In the genomic region with DNA sequence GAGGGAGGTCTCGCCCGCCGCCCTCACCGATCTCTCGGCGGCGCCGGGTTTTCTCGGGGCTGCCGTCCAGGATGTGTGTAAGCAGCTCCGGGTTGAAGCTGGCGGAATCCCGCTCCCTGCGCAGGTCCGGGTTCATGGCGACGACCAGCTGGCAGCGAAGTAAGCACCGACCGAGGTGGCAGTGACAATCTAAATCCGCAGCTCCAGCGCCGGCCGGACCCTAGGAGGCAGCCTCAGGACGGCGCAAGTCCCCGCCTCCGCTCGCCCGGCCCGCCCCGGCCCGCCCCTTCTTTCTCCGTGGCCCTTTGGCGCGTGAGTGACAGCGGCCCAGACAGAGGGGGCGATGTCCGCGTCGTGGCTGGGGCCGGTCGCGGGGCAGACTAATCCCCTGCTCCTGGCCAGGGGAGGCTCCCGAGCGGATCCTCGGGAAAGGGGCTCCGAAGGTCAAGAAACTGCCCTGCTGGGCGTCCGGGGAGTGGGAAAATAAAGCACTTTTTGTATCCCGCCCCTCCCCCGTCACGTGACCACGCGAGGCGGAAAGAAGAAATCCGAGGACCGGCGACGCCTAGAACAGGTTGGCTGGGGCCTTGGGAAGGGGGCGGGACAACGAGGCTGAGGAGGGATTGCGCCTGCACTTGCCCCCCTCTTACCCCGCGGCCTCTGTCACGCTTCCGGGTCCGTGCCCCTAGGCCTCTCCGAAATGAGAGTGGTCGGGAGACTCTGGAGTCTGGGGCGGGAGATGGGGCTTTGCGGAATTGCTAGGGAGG, we compare ENCODE assay signal across 8 cellular contexts. TPM values are rescaled to one million over a fixed set of nuclear protein-coding genes. Genes with fewer than 3 reads are reported as not detected.
DNase-seq lines count a peak whose midpoint lies in the region; ATAC-seq and TF ChIP-seq lines count a peak whose summit lies in the region.

A gene (minus strand): TSS at position 229 of the 767 bp plus-strand sequence. CDS start 93 bp downstream, at position 136.
A gene with protein sequence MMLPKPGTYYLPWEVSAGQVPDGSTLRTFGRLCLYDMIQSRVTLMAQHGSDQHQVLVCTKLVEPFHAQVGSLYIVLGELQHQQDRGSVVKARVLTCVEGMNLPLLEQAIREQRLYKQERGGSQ (plus strand): TSS at position 303 of the 767 bp plus-strand sequence. CDS start 6,953 bp downstream, outside the sequence.

- H3K27ac Mint-ChIP-seq in activated CD4-positive, alpha-beta T cell treated with anti-CD3 and anti-CD28 coated beads, Interleukin-2, amount 10 ng/mL, durations not matched to agents 24 days and 14 days = peak within 1 kb of the TSS; percentile 97

- H3K9ac ChIP-seq in BLaER1 = peak within 1 kb of the TSS; percentile 98

- H4K20me1 ChIP-seq in BLaER1 = no peaks in the 10 kb centered on the region

- H3K4me3 Mint-ChIP-seq in activated CD4-positive, alpha-beta T cell treated with anti-CD3 and anti-CD28 coated beads, Interleukin-2, amount 10 ng/mL, durations not matched to agents 24 days and 14 days = peak within 1 kb of the TSS; percentile 98

- H3K4me1 Mint-ChIP-seq in activated CD4-positive, alpha-beta T cell treated with anti-CD3 and anti-CD28 coated beads, Interleukin-2, amount 10 ng/mL, durations not matched to agents 24 days and 14 days = peaks cover 30% of the 10 kb centered on the region

- H3K9me3 Mint-ChIP-seq in activated CD4-positive, alpha-beta T cell treated with anti-CD3 and anti-CD28 coated beads, Interleukin-2, amount 10 ng/mL, durations not matched to agents 24 days and 14 days = no peaks in the 10 kb centered on the region

- no peaks in the 10 kb centered on the region for H3K36me3 ChIP-seq in BLaER1

- no peaks in the 10 kb centered on the region for H3K9me3 ChIP-seq in BLaER1

- peaks cover 7% of the 10 kb centered on the region for H3K36me3 Mint-ChIP-seq in activated CD4-positive, alpha-beta T cell treated with anti-CD3 and anti-CD28 coated beads, Interleukin-2, amount 10 ng/mL, durations not matched to agents 24 days and 14 days (ENCODE audit: low read depth)

- intact Hi-C loops in activated CD4-positive, alpha-beta T cell treated with anti-CD3 and anti-CD28 coated beads, Interleukin-2, amount 10 ng/mL, durations not matched to agents 24 days and 14 days (cut with micrococcal nuclease) = loop anchor here (1.0 to 2.0 kb wide), 4 partner anchors 18 to 124 kb away; a partner anchor contains a TSS
- intact Hi-C loops in left colon (cut with DNase I, micrococcal nuclease) = no loop called here

- H3K27ac ChIP-seq in BLaER1 (peak within 1 kb of the TSS; percentile 97), coronary artery (peak within 1 kb of the TSS; percentile 95 to 96)

- peaks cover 45% of the 10 kb centered on the region for H3K4me1 ChIP-seq in BLaER1

- DNase-seq in GM19240 (ENCODE audit: insufficient read length, low spot score) = peak; percentile 85
- peak; percentile 92 for DNase-seq in NCI-H526 treated with DMSO at 0.1 percent for 48 hours (lab: John Stamatoyannopoulos, UW)
- DNase-seq in activated CD4-positive, alpha-beta T cell treated with anti-CD3 and anti-CD28 coated beads, Interleukin-2, amount 10 ng/mL, durations not matched to agents 24 days and 14 days = peak; percentile 98
- DNase-seq in coronary artery (ENCODE audit: low spot score) = peak; percentile 99
- peak; percentile 99 for DNase-seq in left colon
- peak; percentile 96 for DNase-seq in stimulated activated CD4-positive, alpha-beta T cell treated with anti-CD3 and anti-CD28 coated beads, Interleukin-1b, Interleukin-23, amount 100 ng/mL, for 48 hours

- no peaks in the 10 kb centered on the region for H3K27me3 Mint-ChIP-seq in activated CD4-positive, alpha-beta T cell treated with anti-CD3 and anti-CD28 coated beads, Interleukin-2, amount 10 ng/mL, durations not matched to agents 24 days and 14 days

- TF ChIP-seq CTCF in coronary artery (IDR thresholded peaks at IDR 0.05) = no peak

- H3K4me3 ChIP-seq in BLaER1 (peak within 1 kb of the TSS; percentile 88), coronary artery (peak within 1 kb of the TSS; percentile 79)

- no peaks in the 10 kb centered on the region for H3K27me3 ChIP-seq in BLaER1

- peak within 1 kb of the TSS; percentile 91 for H3K4me2 ChIP-seq in BLaER1

- ATAC-seq in HG03460 (IDR thresholded peaks at IDR 0.05; ENCODE audit: unreplicated experiment) = peak; percentile 92
- ATAC-seq in left colon = peak; percentile 84

RNA-seq across cellular contexts. Expression of the first gene that starts in this region (rescaled TPM):
- total RNA-seq in activated CD4-positive, alpha-beta T cell treated with anti-CD3 and anti-CD28 coated beads, Interleukin-2, amount 10 ng/mL, durations not matched to agents 24 days and 14 days = 29.2 and 30.0 TPM in 2 replicates
- 100 to 1,000 TPM; 170 to 225 TPM for total RNA-seq in left colon

RNA-seq across cellular contexts. Expression of the second gene that starts in this region (rescaled TPM):
- 9.7 and 12.5 TPM in 2 replicates for total RNA-seq in activated CD4-positive, alpha-beta T cell treated with anti-CD3 and anti-CD28 coated beads, Interleukin-2, amount 10 ng/mL, durations not matched to agents 24 days and 14 days
- 10 to 100 TPM; 21.2 to 27.9 TPM for total RNA-seq in left colon

Comparison
In these comparisons a context has a peak if more than half of its experiments do, and no peak if none do; other contexts are left out.
1. Peak in every context shown above with its lines: DNase-seq, ATAC-seq, H3K4me3 ChIP-seq and H3K27ac ChIP-seq.